Comparison of ENCODE assay signal across 11 cellular contexts in genomic region chr13:67736646-67737420, GRCh38.
DNase-seq lines count a peak whose midpoint lies in the region; TF ChIP-seq lines count a peak whose summit lies in the region.
"Had no signal": no experiment of that assay in that cellular context is flagged by ENCODE, and none has a peak within 500 bp of the region (broad histone marks: within the 10 kb centered on the region; RNA-seq: fewer than 3 reads in every experiment).

No MANE protein-coding gene starts in this region.

- H3K9me3 Mint-ChIP-seq in type B pancreatic cell = no peaks in the 10 kb centered on the region

- DNase-seq in NCI-H524 (lab: John Stamatoyannopoulos, UW) (peak; percentile 7 to 35), NCI-H524 treated with DMSO at 0.1 percent for 48 hours (lab: John Stamatoyannopoulos, UW) (no peak), OCI-LY7 (ENCODE audit: low spot score) (peak; percentile 1), glomerular visceral epithelial cell (ENCODE audit: extremely low spot score) (peak; percentile 69), type B pancreatic cell (ENCODE audit: extremely low spot score, unreplicated experiment) (no peak), T-helper 9 cell (no peak)
- no peak for DNase-seq in stimulated activated CD4-positive, alpha-beta T cell treated with anti-CD3 and anti-CD28 coated beads, Interleukin-4, amount 100 ng/mL, for 1 hour
- no peak for DNase-seq in activated CD4-positive, alpha-beta T cell treated with anti-CD3 and anti-CD28 coated beads, Interleukin-2, amount 50 U/mL, for 1 hour
- DNase-seq: activated T-cell treated with anti-CD3 and anti-CD28 coated beads for 4 hours had no signal

- no peak overlapping the region for H3K27ac Mint-ChIP-seq in type B pancreatic cell
- H3K27ac Mint-ChIP-seq: natural killer cell treated with Interleukin-12 subunit alpha and Interleukin-12 subunit beta and Interleukin-15 and Interleukin-18, amount 100 ng/mL, for 72 hours had no signal

- intact Hi-C loops in OCI-LY7 (cut with micrococcal nuclease; ENCODE audit: unreplicated experiment) = no loop called here

- peaks cover 7% of the 10 kb centered on the region for H3K4me1 Mint-ChIP-seq in type B pancreatic cell (ENCODE audit: unreplicated experiment)

- peak; percentile 65 for TF ChIP-seq CTCF in OCI-LY7 (conservative IDR thresholded peaks at IDR 0.05; ENCODE audit: low read length)
- TF ChIP-seq CTCF in type B pancreatic cell (conservative IDR thresholded peaks at IDR 0.05) = peak; percentile 76

- H3K4me3 Mint-ChIP-seq in type B pancreatic cell = no peak overlapping the region
- H3K4me3 Mint-ChIP-seq: natural killer cell treated with Interleukin-12 subunit alpha and Interleukin-12 subunit beta and Interleukin-15 and Interleukin-18, amount 100 ng/mL, for 72 hours had no signal

- no peaks in the 10 kb centered on the region for H3K79me2 ChIP-seq in OCI-LY7 (ENCODE audit: insufficient read depth, low read depth, low read length)

- no peaks in the 10 kb centered on the region for H3K9me2 ChIP-seq in OCI-LY7 (ENCODE audit: insufficient read depth, low read length)

- H3K27me3 Mint-ChIP-seq in type B pancreatic cell = no peaks in the 10 kb centered on the region
- H3K27me3 Mint-ChIP-seq: natural killer cell treated with Interleukin-12 subunit alpha and Interleukin-12 subunit beta and Interleukin-15 and Interleukin-18, amount 100 ng/mL, for 72 hours had no signal

- no peak overlapping the region for H3K4me2 ChIP-seq in OCI-LY7 (ENCODE audit: low read length)

- no peaks in the 10 kb centered on the region for H3K36me3 ChIP-seq in OCI-LY7 (ENCODE audit: insufficient read depth, low read length)
- H3K36me3 ChIP-seq: BLaER1 treated with 17β-estradiol and CSF1 and Interleukin-3, amounts not matched to agents 10 nM and 100 nM had no signal

- H3K27ac ChIP-seq in OCI-LY7 (ENCODE audit: low read depth, low read length, poor library complexity, severe bottlenecking) = no peak overlapping the region
- H3K27ac ChIP-seq: BLaER1 treated with 17β-estradiol and CSF1 and Interleukin-3, amounts not matched to agents 10 nM and 100 nM had no signal

- BruUV-seq in OCI-LY7 (replicated peaks; lab: Mats Ljungman, UMichigan) = no TSS peak

- CTCF ChIA-PET in OCI-LY7 (lab: Charles Lee; ENCODE audit: unreplicated experiment) = no interaction called here

- POLR2A ChIA-PET in OCI-LY7 (lab: Charles Lee) = no interaction called here

- no peaks in the 10 kb centered on the region for H4K20me1 ChIP-seq in OCI-LY7 (ENCODE audit: insufficient read depth, low read length)
- H4K20me1 ChIP-seq: BLaER1 treated with 17β-estradiol and CSF1 and Interleukin-3, amounts not matched to agents 10 nM and 100 nM had no signal

- H3K36me3 Mint-ChIP-seq in type B pancreatic cell = no peaks in the 10 kb centered on the region

- no peaks in the 10 kb centered on the region for H3K9me3 ChIP-seq in OCI-LY7 (ENCODE audit: low read length)
- H3K9me3 ChIP-seq: BLaER1 treated with 17β-estradiol and CSF1 and Interleukin-3, amounts not matched to agents 10 nM and 100 nM had no signal

- no peak overlapping the region for H2AFZ ChIP-seq in OCI-LY7 (ENCODE audit: low read length)

- H3K4me1 ChIP-seq in OCI-LY7 (ENCODE audit: insufficient read depth, low read length, poor library complexity, severe bottlenecking) = no peaks in the 10 kb centered on the region

- no peak overlapping the region for H3K4me3 ChIP-seq in OCI-LY7 (ENCODE audit: low read depth, low read length, poor library complexity, severe bottlenecking)
- H3K4me3 ChIP-seq: BLaER1 treated with 17β-estradiol and CSF1 and Interleukin-3, amounts not matched to agents 10 nM and 100 nM had no signal

Comparison
In these comparisons a context has a peak if more than half of its experiments do, and no peak if none do; other contexts are left out.
1. DNase-seq: peak in NCI-H524 (2 of 2), OCI-LY7 (single experiment) and glomerular visceral epithelial cell (single experiment); none in NCI-H524 treated with DMSO at 0.1 percent for 48 hours (single experiment), type B pancreatic cell (single experiment), stimulated activated CD4-positive, alpha-beta T cell treated with anti-CD3 and anti-CD28 coated beads, Interleukin-4, amount 100 ng/mL, for 1 hour (single experiment), T-helper 9 cell (single experiment) and activated CD4-positive, alpha-beta T cell treated with anti-CD3 and anti-CD28 coated beads, Interleukin-2, amount 50 U/mL, for 1 hour (single experiment).